Comparison of ENCODE assay signal across 8 cellular contexts in genomic region chr5:141484499-141485304, GRCh38. TPM values are rescaled to one million over a fixed set of nuclear protein-coding genes. Genes with fewer than 3 reads are reported as not detected.
DNase-seq lines count a peak whose midpoint lies in the region; ATAC-seq and TF ChIP-seq lines count a peak whose summit lies in the region.

PCDHGC4 (plus strand) TSS chr5:141485030; CDS start chr5:141485174, 144 bp downstream.

- intact Hi-C loops in dorsolateral prefrontal cortex (cut with DNase I), result loop anchor here in 1 of 2 donors (5.0 kb wide), 1 partner anchor 38 kb away; no protein-coding TSS in a partner anchor

- peak within 1 kb of the TSS in 53 of 59 donors; percentile 3 to 94 (median 67) for H3K27ac ChIP-seq in dorsolateral prefrontal cortex

- TF ChIP-seq CTCF in dorsolateral prefrontal cortex (IDR thresholded peaks at IDR 0.05 in 54 of 56, conservative IDR thresholded peaks at IDR 0.05 in 2 of 56; ENCODE audit: low read depth in 1 of 56, partially characterized antibody in 56 of 56), result no peak

- peaks cover 0 to 78% (median 0%) of the 10 kb centered on the region in 45 donors for H3K27me3 ChIP-seq in dorsolateral prefrontal cortex

- DNase-seq in COR-L47 (lab: John Stamatoyannopoulos, UW) (peak; percentile 73), NCI-H146 (lab: John Stamatoyannopoulos, UW) (peak; percentile 68), dorsolateral prefrontal cortex (peak in 6 of 10 donors; percentile 70 to 82 (median 76)), midbrain (lab: John Stamatoyannopoulos, UW) (peak; percentile 37), NCI-H226 (no peak), NCI-H446 treated with DMSO at 0.1 percent for 48 hours (lab: John Stamatoyannopoulos, UW) (no peak)

- H3K4me3 ChIP-seq in dorsolateral prefrontal cortex, result peak within 1 kb of the TSS in 58 of 59 donors; percentile 20 to 71 (median 54)

- ATAC-seq in GM18867 (IDR thresholded peaks at IDR 0.05; ENCODE audit: unreplicated experiment) (no peak), HG03196 (IDR thresholded peaks at IDR 0.05; ENCODE audit: unreplicated experiment) (no peak)

RNA-seq across cellular contexts. Expression of gene PCDHGC4, which starts in this region (rescaled TPM):
- total RNA-seq in dorsolateral prefrontal cortex, result 10 to 100 TPM in 118 of 120 experiments, 1 to 10 TPM in 2; 9.0 to 35.3 (median 19.4) TPM

Comparison
In these comparisons a context has a peak if more than half of its experiments do, and no peak if none do; other contexts are left out.
1. DNase-seq: peak in COR-L47 (single experiment), NCI-H146 (single experiment), dorsolateral prefrontal cortex (6 of 10) and midbrain (single experiment); none in NCI-H226 (single experiment) and NCI-H446 treated with DMSO at 0.1 percent for 48 hours (single experiment).